In genomic region chr6:168331058-168331457, GRCh38 we compare ENCODE assay signal across 1 cellular context.
A peak's percentile ranks its signal among the peaks of the same experiment; 100 is the strongest.
TF ChIP-seq lines count a peak whose summit lies in the region.

No MANE protein-coding gene starts in this region.

TF ChIP-seq in HepG2, 621 proteins besides CTCF, POLR2A, EP300 and RAD21 (continued from another document):
- TF ChIP-seq ZFP36 (IDR thresholded peaks at IDR 0.05; ENCODE audit: borderline replicate concordance, low read depth, low read length, partially characterized antibody) (no peak), HDAC2 (CRISPR knock-in tag; IDR thresholded peaks at IDR 0.05) (peak; percentile 43; the same call in 1 of the 2 replicates), NR2F2 (IDR thresholded peaks at IDR 0.05; ENCODE audit: borderline replicate concordance, low read depth) (no peak), ZMYM4 (CRISPR knock-in tag; IDR thresholded peaks at IDR 0.05) (no peak), HNRNPLL (IDR thresholded peaks at IDR 0.05; ENCODE audit: low read depth, low read length, poor library complexity, severe bottlenecking) (no peak), RFXANK (CRISPR knock-in tag; IDR thresholded peaks at IDR 0.05) (no peak), SOX13 (IDR thresholded peaks at IDR 0.05) (no peak), SOX13 (CRISPR knock-in tag; conservative IDR thresholded peaks at IDR 0.05 in 1 of 2, IDR thresholded peaks at IDR 0.05 in 1 of 2) (peak in 1 of 2 experiments; percentile 68; a peak in 1 of 4 replicates), ZNF589 (CRISPR knock-in tag; conservative IDR thresholded peaks at IDR 0.05) (no peak), ZNF260 (CRISPR knock-in tag; IDR thresholded peaks at IDR 0.05; ENCODE audit: borderline replicate concordance, low read depth) (no peak), HOXD1 (CRISPR knock-in tag; IDR thresholded peaks at IDR 0.05) (no peak), HMGA1 (CRISPR knock-in tag; conservative IDR thresholded peaks at IDR 0.05) (no peak), ZNF354B (CRISPR knock-in tag; IDR thresholded peaks at IDR 0.05) (no peak), ZHX1 (CRISPR knock-in tag; IDR thresholded peaks at IDR 0.05; ENCODE audit: low read depth) (no peak), ZNF296 (CRISPR knock-in tag; conservative IDR thresholded peaks at IDR 0.05) (no peak), ELK4 (CRISPR knock-in tag; IDR thresholded peaks at IDR 0.05; ENCODE audit: borderline replicate concordance) (no peak), ZNF543 (CRISPR knock-in tag; IDR thresholded peaks at IDR 0.05) (no peak), HDAC1 (CRISPR knock-in tag; IDR thresholded peaks at IDR 0.05) (no peak), BCL6 (CRISPR knock-in tag; IDR thresholded peaks at IDR 0.05) (0 out of 2 replicates have a peak, but pooled peaks have one; percentile 33)
